10 cellular contexts compared by ENCODE assay signal in the genomic region with DNA sequence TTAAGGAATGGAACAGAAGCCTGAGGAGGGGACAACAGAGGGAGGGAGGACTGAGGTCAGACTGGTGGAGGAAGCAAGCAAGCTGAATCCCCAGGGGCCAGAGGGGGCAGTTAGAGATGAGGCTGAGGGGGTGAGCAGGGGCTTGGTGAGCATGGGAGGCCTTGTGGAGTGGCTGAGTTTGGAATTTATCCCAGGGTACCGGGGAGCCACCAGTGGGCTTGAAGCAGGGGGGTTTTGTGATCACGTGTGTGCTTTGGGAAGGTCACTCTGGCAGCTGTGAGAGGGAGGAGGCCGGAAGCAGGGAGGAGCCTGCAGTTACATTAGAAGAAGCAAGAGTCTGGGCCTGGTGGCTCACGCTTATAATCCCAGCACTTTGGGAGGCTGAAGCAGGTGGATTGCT. TPM values are rescaled to one million over a fixed set of nuclear protein-coding genes. Genes with fewer than 3 reads are reported as not detected.
DNase-seq lines count a peak whose midpoint lies in the region; ATAC-seq and TF ChIP-seq lines count a peak whose summit lies in the region.
"Had no signal": no experiment of that assay in that cellular context is flagged by ENCODE, and none has a peak within 500 bp of the region (broad histone marks: within the 10 kb centered on the region; RNA-seq: fewer than 3 reads in every experiment).

No MANE protein-coding gene starts in this region.

- peaks cover 62% of the 10 kb centered on the region for H3K4me1 Mint-ChIP-seq in activated naive CD4-positive, alpha-beta T cell treated with anti-CD3 and anti-CD28 coated beads for 36 hours (ENCODE audit: low read depth)
- peaks cover 58 to 72% (median 67%) of the 10 kb centered on the region in 3 donors for H3K4me1 Mint-ChIP-seq in T-cell

- POLR2A ChIA-PET in T-cell (lab: Charles Lee), result interaction anchor here in 1 of 2 donors (0.7 kb wide), 1 partner anchor 19 kb away, joined by 13 read pairs; no protein-coding TSS in a partner anchor

- no peak for ATAC-seq in T-cell (replicated peaks in 1 of 4)
- ATAC-seq in right cardiac atrium, result peak in 1 of 2 donors; percentile 58
- ATAC-seq: left lung had no signal

- H3K4me3 ChIP-seq in right cardiac atrium (ENCODE audit: low read length) (no peak overlapping the region), stomach smooth muscle (ENCODE audit: low read length in 2 of 2) (no peak overlapping the region)
- H3K4me3 ChIP-seq: left lung had no signal

- H3K4me1 ChIP-seq in right cardiac atrium (ENCODE audit: control insufficient read depth, insufficient read depth, low read length), result peaks cover 3% of the 10 kb centered on the region
- peaks cover 21% of the 10 kb centered on the region for H3K4me1 ChIP-seq in stomach smooth muscle (ENCODE audit: control insufficient read depth, insufficient read depth, low read length)

- intact Hi-C loops in activated naive CD4-positive, alpha-beta T cell treated with anti-CD3 and anti-CD28 coated beads for 36 hours (cut with micrococcal nuclease), result no loop called here
- intact Hi-C loops in right cardiac atrium (cut with DNase I), result no loop called here

- peak; percentile 21 for DNase-seq in activated naive CD4-positive, alpha-beta T cell treated with anti-CD3 and anti-CD28 coated beads for 36 hours
- no peak for DNase-seq in activated naive CD4-positive, alpha-beta T cell (lab: John Stamatoyannopoulos, UW)
- no peak for DNase-seq in T-cell
- peak in 2 of 3 donors; percentile 72 to 73 for DNase-seq in right cardiac atrium
- DNase-seq in erythroblast (lab: John Stamatoyannopoulos, UW), result no peak
- DNase-seq in HuH-7 (ENCODE audit: low spot score), result no peak
- DNase-seq in GM03348 (ENCODE audit: low spot score), result no peak
- DNase-seq: NCI-H187 treated with DMSO at 0.1 percent for 48 hours had no signal

- H3K27ac ChIP-seq in right cardiac atrium (ENCODE audit: low read length) (peak overlapping the region; percentile 69), stomach smooth muscle (ENCODE audit: low read length) (peak overlapping the region; percentile 37)

- H3K36me3 ChIP-seq in stomach smooth muscle (ENCODE audit: control insufficient read depth in 2 of 2, insufficient read depth in 2 of 2, low read length in 2 of 2), result peaks cover 0 to 8% of the 10 kb centered on the region in 2 donors

- WGBS in right cardiac atrium, result 23% methylated on average over 4 of the region's 4 CpGs

- H3K9me3 ChIP-seq in right cardiac atrium (ENCODE audit: control insufficient read depth, low read length) (no peaks in the 10 kb centered on the region), stomach smooth muscle (ENCODE audit: control insufficient read depth in 2 of 2, low read length in 2 of 2) (no peaks in the 10 kb centered on the region)
- H3K9me3 ChIP-seq: left lung had no signal

- CTCF ChIA-PET in activated naive CD4-positive, alpha-beta T cell treated with anti-CD3 and anti-CD28 coated beads for 36 hours (lab: Charles Lee), result interaction anchor here (2.3 to 3.3 kb wide), 2 partner anchors 10 to 92 kb away, joined by 12 to 14 read pairs; partner anchors contain the start of genes CARMIL2 and CTCF
- CTCF ChIA-PET in T-cell (lab: Charles Lee), result interaction anchor here in 1 of 2 donors (0.7 kb wide), 1 partner anchor 10 kb away, joined by 5 read pairs; the partner anchor contains the start of gene CTCF

- no peaks in the 10 kb centered on the region for H3K27me3 ChIP-seq in right cardiac atrium (ENCODE audit: control insufficient read depth, insufficient read depth)
- no peaks in the 10 kb centered on the region for H3K27me3 ChIP-seq in stomach smooth muscle (ENCODE audit: control insufficient read depth in 1 of 2, insufficient read depth in 2 of 2, low read length in 2 of 2)
- H3K27me3 ChIP-seq: left lung had no signal

- H3K36me3 Mint-ChIP-seq in activated naive CD4-positive, alpha-beta T cell treated with anti-CD3 and anti-CD28 coated beads for 36 hours (ENCODE audit: low read depth), result peaks cover 3% of the 10 kb centered on the region
- H3K36me3 Mint-ChIP-seq in T-cell, result peaks cover 12% of the 10 kb centered on the region

- H3K27me3 Mint-ChIP-seq in activated naive CD4-positive, alpha-beta T cell treated with anti-CD3 and anti-CD28 coated beads for 36 hours (ENCODE audit: low read depth), result no peaks in the 10 kb centered on the region
- no peaks in the 10 kb centered on the region for H3K27me3 Mint-ChIP-seq in T-cell

- H3K9ac ChIP-seq in stomach smooth muscle (ENCODE audit: low read length in 2 of 2), result no peak overlapping the region

- TF ChIP-seq POLR2A in erythroblast (IDR thresholded peaks at IDR 0.05; ENCODE audit: low read length), result no peak

- H3K9me3 Mint-ChIP-seq in activated naive CD4-positive, alpha-beta T cell treated with anti-CD3 and anti-CD28 coated beads for 36 hours, result no peaks in the 10 kb centered on the region
- no peaks in the 10 kb centered on the region for H3K9me3 Mint-ChIP-seq in T-cell

- no peak overlapping the region for H3K4me3 Mint-ChIP-seq in activated naive CD4-positive, alpha-beta T cell treated with anti-CD3 and anti-CD28 coated beads for 36 hours
- peak overlapping the region in 2 of 3 donors; percentile 34 to 64 for H3K4me3 Mint-ChIP-seq in T-cell

- H3K27ac Mint-ChIP-seq in activated naive CD4-positive, alpha-beta T cell treated with anti-CD3 and anti-CD28 coated beads for 36 hours, result peak overlapping the region; percentile 80
- peak overlapping the region; percentile 91 to 95 for H3K27ac Mint-ChIP-seq in T-cell

RNA-seq across cellular contexts. Expression of gene CTCF, which starts 9.8 kb away (rescaled TPM):
- 10 to 100 TPM; 51.2 to 52.3 TPM for total RNA-seq in activated naive CD4-positive, alpha-beta T cell treated with anti-CD3 and anti-CD28 coated beads for 36 hours
- 10 to 100 TPM; 55.3 to 69.0 (median 64.0) TPM for total RNA-seq in T-cell
- 10 to 100 TPM; 24.2 to 30.5 (median 28.6) TPM for total RNA-seq in right cardiac atrium
- 17.5 TPM for polyA plus RNA-seq in right cardiac atrium

RNA-seq across cellular contexts. Expression of gene RIPOR1, which starts 23.8 kb away (rescaled TPM):
- total RNA-seq in activated naive CD4-positive, alpha-beta T cell treated with anti-CD3 and anti-CD28 coated beads for 36 hours, result 10 to 100 TPM; 34.2 to 41.9 TPM
- total RNA-seq in T-cell (10 to 100 TPM; 33.9 to 60.7 (median 52.4) TPM), right cardiac atrium (10 to 100 TPM; 76.2 to 86.6 (median 83.7) TPM)
- polyA plus RNA-seq in right cardiac atrium, result 43.8 TPM

Comparison
In these comparisons a context has a peak if more than half of its experiments do, and no peak if none do; other contexts are left out.
1. DNase-seq: peak in activated naive CD4-positive, alpha-beta T cell treated with anti-CD3 and anti-CD28 coated beads for 36 hours (single experiment) and right cardiac atrium (2 of 3); none in activated naive CD4-positive, alpha-beta T cell (0 of 4), T-cell (0 of 34), erythroblast (0 of 2), HuH-7 (single experiment) and GM03348 (single experiment).